8 cellular contexts compared by ENCODE assay signal in the genomic region with DNA sequence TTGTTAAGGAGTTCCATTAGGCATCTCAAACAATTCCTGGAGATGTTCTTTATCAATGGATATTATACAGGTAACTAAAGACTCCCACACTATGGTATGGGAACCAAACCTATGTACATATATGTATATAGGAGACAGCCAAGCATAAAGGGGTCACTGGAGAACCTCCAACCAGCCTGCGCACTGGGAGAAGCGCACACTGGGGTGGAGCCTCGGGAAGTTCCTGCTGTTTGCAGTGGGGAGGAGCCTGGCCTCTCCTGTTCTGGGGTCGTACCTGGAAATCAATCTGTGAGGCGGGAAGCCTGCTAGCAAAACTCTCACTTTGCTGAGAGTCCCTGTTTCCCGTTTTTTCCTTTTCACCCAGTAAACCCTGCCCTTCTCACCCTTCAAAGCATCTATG.
"Had no signal": no experiment of that assay in that cellular context is flagged by ENCODE, and none has a peak within 500 bp of the region (broad histone marks: within the 10 kb centered on the region; RNA-seq: fewer than 3 reads in every experiment).

No MANE protein-coding gene starts in this region.

- DNase-seq: GOT3, H9, HCEC 1CT, KG1 had no signal

- H3K27ac ChIP-seq: HL-60 had no signal

- ATAC-seq: HepG2 had no signal

- H3K4me3 Mint-ChIP-seq: H9, IgD-negative memory B cell had no signal

- H3K9me3 Mint-ChIP-seq: H9 had no signal

- H3K4me1 Mint-ChIP-seq: IgD-negative memory B cell had no signal

- FAIRE-seq: H54, HepG2 had no signal

- H3K27ac Mint-ChIP-seq: H9, IgD-negative memory B cell had no signal

- H3K27me3 Mint-ChIP-seq: IgD-negative memory B cell had no signal
